8 cellular contexts compared by ENCODE assay signal in genomic region chr15:74841761-74842385, GRCh38. TPM values are rescaled to one million over a fixed set of nuclear protein-coding genes. Genes with fewer than 3 reads are reported as not detected.
DNase-seq lines count a peak whose midpoint lies in the region; ATAC-seq and TF ChIP-seq lines count a peak whose summit lies in the region.

No MANE protein-coding gene starts in this region.

- TF ChIP-seq CTCF in DND-41 (IDR thresholded peaks at IDR 0.05; ENCODE audit: borderline replicate concordance, extremely low read depth, low read length, poor library complexity, severe bottlenecking) (no peak), PC-9 (conservative IDR thresholded peaks at IDR 0.05) (no peak), epithelial cell of esophagus (IDR thresholded peaks at IDR 0.05; ENCODE audit: insufficient read depth, low read depth, low read length, missing control alignments) (no peak), parathyroid adenoma (IDR thresholded peaks at IDR 0.05) (no peak)

- CTCF ChIA-PET in PC-9 (lab: Charles Lee): interaction anchor here (1.3 kb wide), 1 partner anchor 60 kb away, joined by 4 read pairs; no protein-coding TSS in a partner anchor

- H3K9me2 ChIP-seq in PC-9 (ENCODE audit: insufficient read depth): no peaks in the 10 kb centered on the region

- H2AFZ ChIP-seq in DND-41 (ENCODE audit: low read depth, low read length) (peak overlapping the region; percentile 71; the same call in 1 of the 2 replicates), PC-9 (no peak overlapping the region), parathyroid adenoma (no peak overlapping the region)

- H3K9me3 ChIP-seq in DND-41 (ENCODE audit: insufficient read depth, low read length, severe bottlenecking) (no peaks in the 10 kb centered on the region), PC-9 (ENCODE audit: insufficient read depth, low read depth) (no peaks in the 10 kb centered on the region), parathyroid adenoma (ENCODE audit: control insufficient read depth, low read length) (no peaks in the 10 kb centered on the region)

- H3K4me1 ChIP-seq in DND-41 (ENCODE audit: insufficient read depth, low read length): peaks cover 36% of the 10 kb centered on the region
- H3K4me1 ChIP-seq in PC-9 (replicated peaks; ENCODE audit: insufficient read depth): peaks cover 11% of the 10 kb centered on the region
- peaks cover 16% of the 10 kb centered on the region for H3K4me1 ChIP-seq in parathyroid adenoma

- H4K20me1 ChIP-seq in DND-41 (ENCODE audit: insufficient read depth, low read length): peaks cover 3% of the 10 kb centered on the region; the same call in 1 of the 2 replicates
- H4K20me1 ChIP-seq in PC-9 (ENCODE audit: insufficient read depth): no peaks in the 10 kb centered on the region

- in situ Hi-C loops in KBM-7 (cut with MboI; ENCODE audit: low pct_unique_long_range_greater_than_20kb, low sequenced_read_pairs): no loop called here

- ATAC-seq in DND-41 (ENCODE audit: insufficient read depth, low read depth) (no peak), HG02623 (IDR thresholded peaks at IDR 0.05; ENCODE audit: unreplicated experiment) (no peak)

- H3K9ac ChIP-seq in DND-41 (ENCODE audit: low read depth, low read length): peak overlapping the region; percentile 91
- no peak overlapping the region for H3K9ac ChIP-seq in parathyroid adenoma

- H3K27ac ChIP-seq in DND-41 (ENCODE audit: low read length): no peak overlapping the region; the same call in 1 of the 2 replicates
- no peak overlapping the region for H3K27ac ChIP-seq in PC-9
- H3K27ac ChIP-seq in parathyroid adenoma: peak overlapping the region; percentile 91

- TSS peak; percentile 35 for BruUV-seq in PC-9 (replicated peaks; lab: Mats Ljungman, UMichigan)

- H3K4me2 ChIP-seq in DND-41 (ENCODE audit: insufficient read depth, low read length) (peak overlapping the region; percentile 69), PC-9 (peak overlapping the region; percentile 79), parathyroid adenoma (ENCODE audit: low read length) (peak overlapping the region; percentile 92)

- H3K27me3 ChIP-seq in DND-41 (ENCODE audit: insufficient read depth, low read length, poor library complexity) (no peaks in the 10 kb centered on the region), PC-9 (ENCODE audit: insufficient read depth, low read depth) (no peaks in the 10 kb centered on the region), parathyroid adenoma (ENCODE audit: control insufficient read depth, insufficient read depth, low read length) (no peaks in the 10 kb centered on the region)

- intact Hi-C loops in PC-9 (cut with micrococcal nuclease; ENCODE audit: unreplicated experiment): loop anchor here (2.0 kb wide), 1 partner anchor 59 kb away; no protein-coding TSS in a partner anchor

- H3K79me2 ChIP-seq in DND-41 (ENCODE audit: insufficient read depth, low read length): peaks cover 15% of the 10 kb centered on the region
- H3K79me2 ChIP-seq in PC-9 (ENCODE audit: low read depth): no peaks in the 10 kb centered on the region
- no peaks in the 10 kb centered on the region for H3K79me2 ChIP-seq in parathyroid adenoma

- POLR2A ChIA-PET in PC-9 (lab: Charles Lee; ENCODE audit: unreplicated experiment): interaction anchor here (0.6 kb wide), 1 partner anchor 418 kb away, joined by 20 read pairs; no protein-coding TSS in a partner anchor

- no peak for DNase-seq in DND-41
- no peak for DNase-seq in PC-9
- no peak for DNase-seq in epithelial cell of esophagus (ENCODE audit: low read depth)
- no peak for DNase-seq in LoVo (ENCODE audit: low spot score)
- DNase-seq in KBM-7: no peak
- no peak for DNase-seq in inferior parietal cortex (ENCODE audit: extremely low spot score)

- peaks cover 11% of the 10 kb centered on the region; the same call in 1 of the 2 replicates for H3F3A ChIP-seq in PC-9 (ENCODE audit: insufficient read depth, low read depth)

- H3K4me3 ChIP-seq in DND-41 (ENCODE audit: low read depth in 1 of 2, low read length in 2 of 2): peak overlapping the region; percentile 30 to 69; a peak in 3 of 4 replicates
- peak overlapping the region; percentile 91 for H3K4me3 ChIP-seq in PC-9
- peak overlapping the region; percentile 81 for H3K4me3 ChIP-seq in epithelial cell of esophagus (ENCODE audit: low read length)
- H3K4me3 ChIP-seq in parathyroid adenoma (ENCODE audit: low read depth, low read length): peak overlapping the region; percentile 78

- H3K36me3 ChIP-seq in DND-41 (ENCODE audit: insufficient read depth, low read length): peaks cover 44% of the 10 kb centered on the region
- no peaks in the 10 kb centered on the region for H3K36me3 ChIP-seq in PC-9 (ENCODE audit: low read depth)
- no peaks in the 10 kb centered on the region for H3K36me3 ChIP-seq in parathyroid adenoma (ENCODE audit: control insufficient read depth, insufficient read depth, low read length)

RNA-seq across cellular contexts. Expression of gene ULK3, which starts 1.1 kb away (rescaled TPM):
- 30.2 and 46.6 TPM in 2 replicates for total RNA-seq in PC-9 (2021)

RNA-seq across cellular contexts. Expression of gene CPLX3, which starts 15.4 kb away (rescaled TPM):
- total RNA-seq in PC-9 (2021): not detected in 2 replicates

RNA-seq across cellular contexts. Expression of gene LMAN1L, which starts 29.2 kb away (rescaled TPM):
- total RNA-seq in PC-9 (2021): not detected in 2 replicates

RNA-seq across cellular contexts. Expression of gene SCAMP2, which starts 31.3 kb away (rescaled TPM):
- 84.6 and 87.4 TPM in 2 replicates for total RNA-seq in PC-9 (2021)

RNA-seq across cellular contexts. Expression of gene MPI, which starts 48.0 kb away (rescaled TPM):
- 22.5 and 23.0 TPM in 2 replicates for total RNA-seq in PC-9 (2021)
